21 cellular contexts compared by ENCODE assay signal in genomic region chr12:112466011-112466422, GRCh38. TPM values are rescaled to one million over a fixed set of nuclear protein-coding genes. Genes with fewer than 3 reads are reported as not detected.
DNase-seq lines count a peak whose midpoint lies in the region; ATAC-seq and FAIRE-seq lines count a peak whose summit lies in the region.
"Had no signal": no experiment of that assay in that cellular context is flagged by ENCODE, and none has a peak within 500 bp of the region (broad histone marks: within the 10 kb centered on the region; RNA-seq: fewer than 3 reads in every experiment).

No MANE protein-coding gene starts in this region.

- intact Hi-C loops in sciatic nerve (cut with DNase I): no loop called here

- H3K9me3 ChIP-seq in small intestine (ENCODE audit: control insufficient read depth, low read depth): no peaks in the 10 kb centered on the region
- H3K9me3 ChIP-seq: A549, esophagus squamous epithelium, upper lobe of left lung had no signal

- H3K4me1 ChIP-seq in small intestine (ENCODE audit: control insufficient read depth in 2 of 2, insufficient read depth in 1 of 2, low read depth in 1 of 2, low read length in 1 of 2): no peaks in the 10 kb centered on the region
- H3K4me1 ChIP-seq: esophagus squamous epithelium had no signal

- H3K4me3 Mint-ChIP-seq in central memory CD8-positive, alpha-beta T cell: no peak overlapping the region
- H3K4me3 Mint-ChIP-seq: activated CD4-positive, alpha-beta memory T cell treated with anti-CD3 and anti-CD28 coated beads for 36 hours had no signal

- no peak overlapping the region for H3K4me3 ChIP-seq in small intestine (ENCODE audit: low read depth in 1 of 2, low read length in 2 of 2)
- H3K4me3 ChIP-seq: A549, cardiac muscle cell, esophagus squamous epithelium, PC-9, upper lobe of left lung had no signal

- H3K27me3 Mint-ChIP-seq in central memory CD8-positive, alpha-beta T cell: no peaks in the 10 kb centered on the region
- H3K27me3 Mint-ChIP-seq: activated CD4-positive, alpha-beta memory T cell treated with anti-CD3 and anti-CD28 coated beads for 36 hours had no signal

- no peaks in the 10 kb centered on the region for H3K36me3 ChIP-seq in small intestine (ENCODE audit: control insufficient read depth in 2 of 2, insufficient read depth in 2 of 2, low read length in 2 of 2)
- H3K36me3 ChIP-seq: cardiac muscle cell had no signal

- H3K27me3 ChIP-seq in small intestine (ENCODE audit: control insufficient read depth in 2 of 2, insufficient read depth in 2 of 2, low read length in 2 of 2): no peaks in the 10 kb centered on the region
- H3K27me3 ChIP-seq: cardiac muscle cell, esophagus squamous epithelium, upper lobe of left lung had no signal

- ATAC-seq in central memory CD8-positive, alpha-beta T cell (replicated peaks; ENCODE audit: extremely low read depth, poor library complexity, severe bottlenecking): no peak
- ATAC-seq in sciatic nerve (no peak), HG02981 (IDR thresholded peaks at IDR 0.05; ENCODE audit: unreplicated experiment) (no peak)
- ATAC-seq: A549; stimulated activated naive CD8-positive, alpha-beta T cell treated with anti-CD3 and anti-CD28 coated beads, Interleukin-15, Interleukin-2, amounts not matched to agents 100 U/mL and 50 U/mL, for 24 hours had no signal

- H3K9me3 Mint-ChIP-seq in central memory CD8-positive, alpha-beta T cell: no peaks in the 10 kb centered on the region
- H3K9me3 Mint-ChIP-seq: activated CD4-positive, alpha-beta memory T cell treated with anti-CD3 and anti-CD28 coated beads for 36 hours had no signal

- peak overlapping the region; percentile 20 for H3K27ac Mint-ChIP-seq in central memory CD8-positive, alpha-beta T cell (ENCODE audit: low read depth)
- H3K27ac Mint-ChIP-seq: activated CD4-positive, alpha-beta memory T cell treated with anti-CD3 and anti-CD28 coated beads for 36 hours had no signal

- no peak for FAIRE-seq in small intestine (lab: Jason Lieb, UNC)
- FAIRE-seq: A549, H54 had no signal

- H3K4me1 Mint-ChIP-seq in central memory CD8-positive, alpha-beta T cell: peaks cover 31% of the 10 kb centered on the region

- no peak overlapping the region for H3K27ac ChIP-seq in small intestine (ENCODE audit: low read depth in 1 of 2, low read length in 1 of 2)
- H3K27ac ChIP-seq: A549, cardiac muscle cell, esophagus squamous epithelium, PC-9, upper lobe of left lung had no signal

- peaks cover 12% of the 10 kb centered on the region for H3K36me3 Mint-ChIP-seq in central memory CD8-positive, alpha-beta T cell (ENCODE audit: insufficient read depth)

- DNase-seq in NCI-H748 (lab: John Stamatoyannopoulos, UW; ENCODE audit: unreplicated experiment): peak; percentile 8
- no peak for DNase-seq in NCI-H748 treated with DMSO at 0.1 percent for 48 hours (lab: John Stamatoyannopoulos, UW)
- peak; percentile 87 for DNase-seq in NCI-H345 (lab: John Stamatoyannopoulos, UW)
- no peak for DNase-seq in central memory CD8-positive, alpha-beta T cell (ENCODE audit: low spot score in 2 of 2)
- DNase-seq in small intestine: peak; percentile 31
- no peak for DNase-seq in SHP77 treated with DMSO at 0.1 percent for 48 hours (lab: John Stamatoyannopoulos, UW)
- DNase-seq in sciatic nerve (ENCODE audit: low spot score): no peak
- DNase-seq: activated CD4-positive, alpha-beta memory T cell treated with anti-CD3 and anti-CD28 coated beads for 36 hours; C1 segment of cervical spinal cord; DND-41; esophagus squamous epithelium; head of caudate nucleus; NCI-H1105 treated with DMSO at 0.1 percent for 48 hours; NCI-H524 treated with DMSO at 0.1 percent for 48 hours; PC-9; stimulated activated naive CD8-positive, alpha-beta T cell treated with anti-CD3 and anti-CD28 coated beads, Interleukin-15, Interleukin-2, amounts not matched to agents 100 U/mL and 50 U/mL, for 24 hours; upper lobe of left lung had no signal

RNA-seq across cellular contexts. Expression of gene PTPN11, which starts 47.3 kb away (rescaled TPM):
- polyA plus RNA-seq in small intestine: 10 to 100 TPM; 22.7 to 30.9 (median 25.5) TPM
- total RNA-seq in sciatic nerve: 109 TPM

RNA-seq across cellular contexts. Expression of gene RPL6, which starts 56.6 kb away (rescaled TPM):
- 1,000 to 10,000 TPM; 1,016 to 2,257 (median 2,012) TPM for polyA plus RNA-seq in small intestine
- 772 TPM for total RNA-seq in sciatic nerve

Comparison
In these comparisons a context has a peak if more than half of its experiments do, and no peak if none do; other contexts are left out.
1. DNase-seq: peak in NCI-H748 (single experiment), NCI-H345 (single experiment) and small intestine (single experiment); none in NCI-H748 treated with DMSO at 0.1 percent for 48 hours (single experiment), central memory CD8-positive, alpha-beta T cell (0 of 2), SHP77 treated with DMSO at 0.1 percent for 48 hours (single experiment) and sciatic nerve (single experiment).